Comparison of ENCODE assay signal across 8 cellular contexts in the genomic region with DNA sequence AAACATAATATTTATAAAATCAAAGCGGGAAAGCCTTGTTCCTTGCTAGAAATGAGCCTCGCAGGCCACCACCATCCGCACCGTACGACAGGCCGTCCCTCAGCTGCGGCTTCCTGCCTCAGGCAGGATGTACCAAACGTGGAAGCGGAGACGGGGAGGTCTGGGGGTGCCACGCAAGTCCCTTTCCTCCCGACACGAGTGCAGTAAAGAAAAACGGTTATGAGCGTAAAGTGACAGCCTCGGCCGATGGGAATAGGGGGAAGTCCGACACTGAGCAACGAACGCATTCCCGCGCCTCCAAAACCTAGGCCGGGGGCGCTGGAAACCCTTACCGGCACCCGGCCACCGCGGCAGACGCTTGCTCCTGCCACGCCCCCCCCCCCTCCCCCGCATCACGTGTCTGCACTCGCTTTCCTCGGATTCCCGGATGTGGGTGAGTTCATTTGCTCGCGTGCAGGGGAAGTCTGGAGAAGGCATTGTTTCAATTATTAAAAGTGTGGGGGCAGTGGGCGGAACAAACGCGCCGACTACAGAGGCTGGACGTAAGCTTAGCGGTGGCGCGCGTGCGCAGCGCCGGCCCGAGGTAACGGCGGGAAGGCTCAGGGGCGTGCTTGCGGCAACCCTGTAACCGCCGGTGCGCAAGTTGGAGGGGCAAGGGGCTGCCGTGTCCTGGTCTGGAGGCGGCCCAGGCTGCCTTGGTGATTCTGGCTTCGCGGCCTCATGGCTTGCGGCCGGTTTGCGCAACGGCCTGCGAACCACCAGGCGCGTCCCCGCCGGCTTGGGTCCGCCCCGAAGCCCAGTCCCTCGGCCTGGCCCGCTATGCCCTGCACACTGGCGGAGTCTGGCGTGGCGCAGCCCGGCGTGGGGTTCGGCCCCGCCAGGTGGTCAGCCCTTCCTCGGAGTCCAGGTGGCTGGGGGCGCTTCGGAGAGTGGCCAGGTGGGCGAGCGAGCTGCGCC. TPM values are rescaled to one million over a fixed set of nuclear protein-coding genes. Genes with fewer than 3 reads are reported as not detected.
DNase-seq lines count a peak whose midpoint lies in the region; ATAC-seq and TF ChIP-seq lines count a peak whose summit lies in the region.

TSS of gene ANAPC13 (minus strand) at position 366 of the 957 bp plus-strand sequence. CDS start 3,081 bp downstream, outside the sequence.
TSS of gene CEP63 (plus strand) at position 438 of the 957 bp plus-strand sequence. CDS start 9,264 bp downstream, outside the sequence.

- H3K4me1 ChIP-seq in right atrium auricular region, result peaks cover 0 to 41% of the 10 kb centered on the region in 2 donors
- peaks cover 0 to 8% of the 10 kb centered on the region in 2 donors for H3K4me1 ChIP-seq in uterus

- intact Hi-C loops in uterus (cut with DNase I; ENCODE audit: low total_unique reads), result no loop called here

- no peak for TF ChIP-seq CTCF in right atrium auricular region (IDR thresholded peaks at IDR 0.05)
- TF ChIP-seq CTCF in uterus (IDR thresholded peaks at IDR 0.05), result peak in 2 of 4 experiments; percentile 8 to 10

- peak; percentile 51 to 78 for TF ChIP-seq POLR2A in uterus (IDR thresholded peaks at IDR 0.05)

- H3K4me3 ChIP-seq in right atrium auricular region, result peak within 1 kb of the TSS; percentile 71 to 75
- H3K4me3 ChIP-seq in uterus, result peak within 1 kb of the TSS; percentile 72 to 95

- H3K36me3 ChIP-seq in right atrium auricular region (peaks cover 18% of the 10 kb centered on the region), uterus (no peaks in the 10 kb centered on the region)

- ATAC-seq in GM18498 (IDR thresholded peaks at IDR 0.05; ENCODE audit: unreplicated experiment) (peak; percentile 86), HG02938 (IDR thresholded peaks at IDR 0.05; ENCODE audit: unreplicated experiment) (peak; percentile 76)

- no peaks in the 10 kb centered on the region for H3K9me3 ChIP-seq in right atrium auricular region
- no peaks in the 10 kb centered on the region for H3K9me3 ChIP-seq in uterus

- H3K27ac ChIP-seq in angular gyrus (ENCODE audit: low read depth, low read length) (peak within 1 kb of the TSS; percentile 97), right atrium auricular region (peak within 1 kb of the TSS; percentile 91 to 97), uterus (peak within 1 kb of the TSS; percentile 95 to 97)

- DNase-seq in NCI-H187 (lab: John Stamatoyannopoulos, UW) (peak; percentile 94 to 98), T-helper 2 cell (peak; percentile 79 to 99 (median 91)), right atrium auricular region (ENCODE audit: low spot score) (peak; percentile 97), pulmonary artery endothelial cell (ENCODE audit: low read depth, low spot score) (peak; percentile 98), uterus (peak; percentile 91 to 97)

- H3K27me3 ChIP-seq in right atrium auricular region, result no peaks in the 10 kb centered on the region
- no peaks in the 10 kb centered on the region for H3K27me3 ChIP-seq in uterus

RNA-seq across cellular contexts. Expression of gene ANAPC13, which starts in this region (rescaled TPM):
- total RNA-seq in right atrium auricular region (100 to 1,000 TPM in 1 of 2 donors, 10 to 100 TPM in 1; 67.8 to 110 TPM), pulmonary artery endothelial cell (46.4 and 65.2 TPM in 2 replicates), uterus (10 to 100 TPM; 17.6 to 64.8 (median 51.7) TPM)

RNA-seq across cellular contexts. Expression of gene CEP63, which starts in this region (rescaled TPM):
- total RNA-seq in right atrium auricular region, result 10 to 100 TPM; 16.1 to 27.8 TPM
- 21.2 and 26.1 TPM in 2 replicates for total RNA-seq in pulmonary artery endothelial cell
- 10 to 100 TPM in 3 of 4 donors, 1 to 10 TPM in 1; 5.9 to 25.5 (median 16.5) TPM for total RNA-seq in uterus

Comparison
In these comparisons a context has a peak if more than half of its experiments do, and no peak if none do; other contexts are left out.
1. Peak in every context shown above with its lines: DNase-seq, ATAC-seq, H3K4me3 ChIP-seq and H3K27ac ChIP-seq.